In the genomic region with DNA sequence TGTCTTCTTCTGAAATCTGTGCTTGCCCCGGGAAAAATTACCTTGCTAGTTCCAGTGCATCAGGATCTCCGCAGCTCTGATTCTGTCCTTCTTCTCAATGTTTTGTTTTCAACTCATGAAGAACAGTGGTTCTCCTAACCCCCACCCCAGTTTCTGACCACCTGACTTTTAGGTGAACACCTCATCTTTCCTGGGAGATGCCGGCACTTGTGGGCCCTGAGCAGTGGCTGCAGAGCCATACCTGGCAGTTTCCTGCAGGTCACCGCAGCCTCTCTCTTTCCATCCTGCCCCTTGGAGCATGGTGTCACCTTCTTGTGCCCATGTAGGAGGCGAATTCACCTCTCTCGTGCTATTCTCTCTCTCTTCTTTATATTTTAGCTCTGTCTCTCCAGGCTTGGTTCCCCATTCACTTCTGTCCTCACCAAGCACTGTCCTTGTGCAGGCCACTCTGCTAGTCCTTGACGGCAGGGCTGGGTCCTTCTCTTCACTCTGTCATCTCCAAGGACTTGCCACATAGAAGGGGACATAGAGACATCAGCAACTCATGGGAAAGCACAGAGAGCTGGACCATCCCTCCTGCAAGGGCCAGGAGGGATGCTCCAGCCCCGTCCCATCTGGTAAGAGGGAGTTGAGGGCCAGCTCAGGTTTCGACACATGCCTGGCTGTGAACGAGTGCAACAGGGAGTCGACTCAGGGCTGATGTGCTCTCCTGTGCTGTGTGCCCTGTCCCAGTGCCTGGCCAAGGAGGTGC, we compare ENCODE assay signal across 2 cellular contexts.
TF ChIP-seq lines count a peak whose summit lies in the region.

No MANE protein-coding gene starts in this region.

TF ChIP-seq in WTC11, 78 proteins besides CTCF, POLR2A, EP300 and RAD21 (continued from another document):
- TF ChIP-seq, protein P1, sequence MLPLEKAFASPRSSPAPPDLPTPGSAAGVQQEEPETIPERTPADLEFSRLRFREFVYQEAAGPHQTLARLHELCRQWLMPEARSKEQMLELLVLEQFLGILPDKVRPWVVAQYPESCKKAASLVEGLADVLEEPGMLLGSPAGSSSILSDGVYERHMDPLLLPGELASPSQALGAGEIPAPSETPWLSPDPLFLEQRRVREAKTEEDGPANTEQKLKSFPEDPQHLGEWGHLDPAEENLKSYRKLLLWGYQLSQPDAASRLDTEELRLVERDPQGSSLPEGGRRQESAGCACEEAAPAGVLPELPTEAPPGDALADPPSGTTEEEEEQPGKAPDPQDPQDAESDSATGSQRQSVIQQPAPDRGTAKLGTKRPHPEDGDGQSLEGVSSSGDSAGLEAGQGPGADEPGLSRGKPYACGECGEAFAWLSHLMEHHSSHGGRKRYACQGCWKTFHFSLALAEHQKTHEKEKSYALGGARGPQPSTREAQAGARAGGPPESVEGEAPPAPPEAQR (CRISPR knock-in tag; IDR thresholded peaks at IDR 0.05) = no peak
- TF ChIP-seq, protein P2, sequence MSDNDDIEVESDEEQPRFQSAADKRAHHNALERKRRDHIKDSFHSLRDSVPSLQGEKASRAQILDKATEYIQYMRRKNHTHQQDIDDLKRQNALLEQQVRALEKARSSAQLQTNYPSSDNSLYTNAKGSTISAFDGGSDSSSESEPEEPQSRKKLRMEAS (CRISPR knock-in tag; IDR thresholded peaks at IDR 0.05) = no peak
- no peak for TF ChIP-seq ATF1 (CRISPR knock-in tag; IDR thresholded peaks at IDR 0.05)
- no peak for TF ChIP-seq ZNF317 (CRISPR knock-in tag; IDR thresholded peaks at IDR 0.05; ENCODE audit: borderline replicate concordance, low read depth)
- no peak for TF ChIP-seq MXD4 (CRISPR knock-in tag; IDR thresholded peaks at IDR 0.05; ENCODE audit: borderline replicate concordance)
- no peak for TF ChIP-seq NR3C1 (CRISPR knock-in tag; conservative IDR thresholded peaks at IDR 0.05; ENCODE audit: low read depth)
- no peak for TF ChIP-seq ZNF671 (CRISPR knock-in tag; IDR thresholded peaks at IDR 0.05)
- TF ChIP-seq MYBL2 (CRISPR knock-in tag; IDR thresholded peaks at IDR 0.05) = no peak

TF ChIP-seq in HepG2, 621 proteins besides CTCF, POLR2A, EP300 and RAD21 (continued from another document):
- TF ChIP-seq, protein P3, sequence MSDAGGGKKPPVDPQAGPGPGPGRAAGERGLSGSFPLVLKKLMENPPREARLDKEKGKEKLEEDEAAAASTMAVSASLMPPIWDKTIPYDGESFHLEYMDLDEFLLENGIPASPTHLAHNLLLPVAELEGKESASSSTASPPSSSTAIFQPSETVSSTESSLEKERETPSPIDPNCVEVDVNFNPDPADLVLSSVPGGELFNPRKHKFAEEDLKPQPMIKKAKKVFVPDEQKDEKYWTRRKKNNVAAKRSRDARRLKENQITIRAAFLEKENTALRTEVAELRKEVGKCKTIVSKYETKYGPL (CRISPR knock-in tag; IDR thresholded peaks at IDR 0.05) = no peak
- TF ChIP-seq SRF (IDR thresholded peaks at IDR 0.05; ENCODE audit: low read depth, low read length) = no peak
